In genomic region chr5:98341038-98341710, GRCh38 we compare ENCODE assay signal across 17 cellular contexts.
DNase-seq lines count a peak whose midpoint lies in the region; ATAC-seq and TF ChIP-seq lines count a peak whose summit lies in the region.
"Had no signal": no experiment of that assay in that cellular context is flagged by ENCODE, and none has a peak within 500 bp of the region (broad histone marks: within the 10 kb centered on the region; RNA-seq: fewer than 3 reads in every experiment).

No MANE protein-coding gene starts in this region.

- no peak for TF ChIP-seq CTCF in foreskin keratinocyte (conservative IDR thresholded peaks at IDR 0.05)

- ATAC-seq in foreskin keratinocyte, result peak; percentile 73
- ATAC-seq in GM19324 (IDR thresholded peaks at IDR 0.05; ENCODE audit: low FRiP score, unreplicated experiment), result no peak
- no peak for ATAC-seq in HG02884 (IDR thresholded peaks at IDR 0.05; ENCODE audit: unreplicated experiment)
- ATAC-seq: activated CD8-positive, alpha-beta memory T cell treated with anti-CD3 and anti-CD28 coated beads, Interleukin-2, amount 10 ng/mL, durations not matched to agents 7 days and 5 days; activated naive CD4-positive, alpha-beta T cell treated with anti-CD3 and anti-CD28 coated beads, Interleukin-2, amount 50 U/mL, for 72 hours; gastrocnemius medialis; HCT116; naive thymus-derived CD8-positive, alpha-beta T cell; right lobe of liver had no signal

- DNase-seq in GM04503 (ENCODE audit: low read depth) (peak; percentile 92), amniotic epithelial cell (ENCODE audit: low read depth) (peak; percentile 85), foreskin keratinocyte (peak; percentile 71 to 90), renal cortical epithelial cell (ENCODE audit: low read depth) (peak; percentile 74), NCI-H146 (lab: John Stamatoyannopoulos, UW) (no peak), C1 segment of cervical spinal cord (lab: John Stamatoyannopoulos, UW) (no peak)
- DNase-seq: activated B cell treated with CpG ODN at 0.5 μM for 24 hours; activated CD8-positive, alpha-beta memory T cell treated with anti-CD3 and anti-CD28 coated beads, Interleukin-2, amount 10 ng/mL, durations not matched to agents 7 days and 5 days; gastrocnemius medialis; naive thymus-derived CD8-positive, alpha-beta T cell; NCI-H2107; right lobe of liver; stomach had no signal

- peaks cover 13% of the 10 kb centered on the region for H3K4me1 ChIP-seq in foreskin keratinocyte
- H3K4me1 ChIP-seq: gastrocnemius medialis, right lobe of liver, stomach had no signal

- peak overlapping the region; percentile 27 for H3K27ac ChIP-seq in foreskin keratinocyte
- H3K27ac ChIP-seq: gastrocnemius medialis, right lobe of liver had no signal

- no peaks in the 10 kb centered on the region for H3K27me3 ChIP-seq in foreskin keratinocyte
- H3K27me3 ChIP-seq: gastrocnemius medialis, right lobe of liver, stomach had no signal

Comparison
In these comparisons a context has a peak if more than half of its experiments do, and no peak if none do; other contexts are left out.
1. DNase-seq: peak in GM04503 (single experiment), amniotic epithelial cell (single experiment), foreskin keratinocyte (2 of 2) and renal cortical epithelial cell (single experiment); none in NCI-H146 (single experiment) and C1 segment of cervical spinal cord (0 of 14).